1 cellular context compared by ENCODE assay signal in the genomic region with DNA sequence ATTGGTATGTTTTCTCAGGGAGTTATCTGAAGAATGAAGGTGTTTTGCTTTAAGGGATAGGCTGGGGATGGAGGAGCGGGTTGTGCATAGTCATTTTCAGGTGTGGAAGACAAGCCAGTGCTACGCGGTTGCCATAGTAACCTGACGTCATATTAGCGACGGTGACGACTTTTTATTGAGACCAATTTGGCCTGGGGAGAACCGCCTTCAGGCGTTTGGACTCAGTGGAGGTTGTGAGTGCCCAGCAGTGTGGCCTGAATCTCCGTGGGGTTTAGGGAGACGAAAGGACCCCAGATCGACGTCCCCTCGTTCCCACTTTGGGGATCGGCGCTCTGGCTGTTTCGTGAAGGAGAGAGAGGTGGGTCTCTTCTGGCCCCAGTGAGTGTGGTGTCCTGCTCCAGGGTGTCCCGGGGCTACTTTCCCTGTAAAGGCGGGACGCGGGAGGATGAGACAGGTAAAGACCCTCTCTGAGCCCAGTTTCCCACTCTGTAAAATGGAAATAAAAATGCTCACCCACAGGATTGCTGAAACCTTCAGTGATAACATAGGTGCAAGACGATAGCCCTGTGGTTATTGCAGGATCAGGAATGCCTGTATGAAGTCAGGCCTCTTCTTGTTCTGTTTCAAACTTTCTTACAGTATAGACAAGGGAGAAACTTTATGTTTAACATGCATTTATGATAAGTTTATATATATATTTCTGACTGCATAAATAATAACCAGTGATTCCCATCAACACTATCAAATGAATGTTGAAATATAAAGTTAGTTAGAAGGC.
A peak's percentile ranks its signal among the peaks of the same experiment; 100 is the strongest.
TF ChIP-seq lines count a peak whose summit lies in the region.

No MANE protein-coding gene starts in this region.

TF ChIP-seq in H1, 55 proteins besides CTCF, POLR2A, EP300 and RAD21:
- TF ChIP-seq ASH2L (IDR thresholded peaks at IDR 0.05; ENCODE audit: low read length) (no peak), RBBP5 (IDR thresholded peaks at IDR 0.05; ENCODE audit: borderline replicate concordance, low read depth, low read length) (no peak), CBX5 (IDR thresholded peaks at IDR 0.05; ENCODE audit: low read depth, low read length) (no peak), SAP30 (IDR thresholded peaks at IDR 0.05; ENCODE audit: insufficient read depth, insufficient replicate concordance, low read length) (no peak), BACH1 (IDR thresholded peaks at IDR 0.05; ENCODE audit: low read length) (no peak), FOSL1 (IDR thresholded peaks at IDR 0.05; ENCODE audit: insufficient read depth, low read depth, low read length) (no peak), NRF1 (IDR thresholded peaks at IDR 0.05; ENCODE audit: low read depth, low read length) (no peak), SUZ12 (IDR thresholded peaks at IDR 0.05; ENCODE audit: low read length) (no peak), PHF8 (conservative IDR thresholded peaks at IDR 0.05; ENCODE audit: low read depth, low read length) (peak; percentile 81), BRCA1 (IDR thresholded peaks at IDR 0.05; ENCODE audit: low read depth, low read length) (no peak), JUN (IDR thresholded peaks at IDR 0.05; ENCODE audit: low read depth, low read length) (no peak), GABPA (IDR thresholded peaks at IDR 0.05; ENCODE audit: borderline replicate concordance, insufficient read depth, low read length) (no peak), HDAC6 (IDR thresholded peaks at IDR 0.05; ENCODE audit: low read depth, low read length) (no peak), TAF1 (IDR thresholded peaks at IDR 0.05; ENCODE audit: low read depth, low read length) (peak; percentile 93), POLR2AphosphoS5 (IDR thresholded peaks at IDR 0.05; ENCODE audit: low read depth, low read length) (peak; percentile 81), CTBP2 (IDR thresholded peaks at IDR 0.05; ENCODE audit: borderline replicate concordance, insufficient read depth, insufficient read length, low read length) (no peak), SP4 (IDR thresholded peaks at IDR 0.05; ENCODE audit: low read length) (no peak), CEBPB (IDR thresholded peaks at IDR 0.05; ENCODE audit: low read depth, low read length) (no peak), BCL11A (IDR thresholded peaks at IDR 0.05; ENCODE audit: low read depth in 2 of 2, low read length in 2 of 2) (no peak), ZNF274 (IDR thresholded peaks at IDR 0.05; ENCODE audit: borderline replicate concordance, extremely low read depth, low read length) (no peak), NANOG (IDR thresholded peaks at IDR 0.05; ENCODE audit: insufficient read depth, low read depth, low read length, poor library complexity, severe bottlenecking) (no peak), TCF12 (IDR thresholded peaks at IDR 0.05; ENCODE audit: low read depth, low read length) (no peak), SP1 (IDR thresholded peaks at IDR 0.05; ENCODE audit: low read depth, low read length) (no peak), MAFK (IDR thresholded peaks at IDR 0.05; ENCODE audit: low read depth, low read length) (no peak), TAF7 (optimal IDR thresholded peaks at IDR 0.05; ENCODE audit: borderline replicate concordance, low read depth, low read length) (peak; percentile 69), CREB1 (IDR thresholded peaks at IDR 0.05) (peak; percentile 99), EGR1 (IDR thresholded peaks at IDR 0.05; ENCODE audit: borderline replicate concordance, low read depth, low read length) (no peak), SIRT6 (IDR thresholded peaks at IDR 0.05; ENCODE audit: low read length) (no peak), RFX5 (IDR thresholded peaks at IDR 0.05; ENCODE audit: borderline replicate concordance, low read depth, low read length) (no peak), CBX8 (IDR thresholded peaks at IDR 0.05; ENCODE audit: borderline replicate concordance, low read depth, low read length) (no peak), SRF (IDR thresholded peaks at IDR 0.05; ENCODE audit: low read depth, low read length) (peak; percentile 70), SIN3A (conservative IDR thresholded peaks at IDR 0.05 in 1 of 2, IDR thresholded peaks at IDR 0.05 in 1 of 2; ENCODE audit: low read depth in 1 of 2, low read length in 2 of 2) (peak; percentile 65 to 92; a peak in 3 of 4 replicates), CHD7 (IDR thresholded peaks at IDR 0.05; ENCODE audit: insufficient replicate concordance, low read length) (no peak), RNF2 (IDR thresholded peaks at IDR 0.05; ENCODE audit: borderline replicate concordance, low read depth, low read length, missing control alignments, poor library complexity, severe bottlenecking) (no peak), SP2 (IDR thresholded peaks at IDR 0.05; ENCODE audit: low read length) (no peak), TBP (IDR thresholded peaks at IDR 0.05; ENCODE audit: low read depth, low read length) (peak; percentile 80), JUND (IDR thresholded peaks at IDR 0.05; ENCODE audit: low read length) (no peak), SIX5 (IDR thresholded peaks at IDR 0.05; ENCODE audit: low read depth, low read length) (no peak), RXRA (IDR thresholded peaks at IDR 0.05; ENCODE audit: insufficient read depth, low read depth, low read length) (no peak), KDM4A (IDR thresholded peaks at IDR 0.05; ENCODE audit: low read depth, low read length, severe bottlenecking) (peak; percentile 46), KDM5A (IDR thresholded peaks at IDR 0.05; ENCODE audit: low read length) (peak; percentile 54; the same call in 1 of the 2 replicates)
- TF ChIP-seq, protein P1, sequence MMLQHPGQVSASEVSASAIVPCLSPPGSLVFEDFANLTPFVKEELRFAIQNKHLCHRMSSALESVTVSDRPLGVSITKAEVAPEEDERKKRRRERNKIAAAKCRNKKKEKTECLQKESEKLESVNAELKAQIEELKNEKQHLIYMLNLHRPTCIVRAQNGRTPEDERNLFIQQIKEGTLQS (IDR thresholded peaks at IDR 0.05; ENCODE audit: insufficient read depth, low read depth, low read length) = peak; percentile 64
